ENCODE assay signal across 7 cellular contexts in genomic region chr3:193040836-193041672, GRCh38.
A peak's percentile ranks its signal among the peaks of the same experiment; 100 is the strongest.
DNase-seq lines count a peak whose midpoint lies in the region; ATAC-seq, FAIRE-seq and TF ChIP-seq lines count a peak whose summit lies in the region.

No MANE protein-coding gene starts in this region.

- no peaks in the 10 kb centered on the region for H3K27me3 Mint-ChIP-seq in WTC11 (ENCODE audit: low read depth)

- H3K9me3 Mint-ChIP-seq in WTC11, result peaks cover 7% of the 10 kb centered on the region; the same call in 1 of the 2 replicates

- no peak for TF ChIP-seq POLR2A in H54 (IDR thresholded peaks at IDR 0.05; ENCODE audit: low read depth, low read length)

- peak; percentile 93 for FAIRE-seq in H54 (lab: Jason Lieb, UNC)

- intact Hi-C loops in tibial artery (cut with DNase I; ENCODE audit: low total_unique reads), result loop anchor here (2.0 to 10.0 kb wide), 2 partner anchors 224 to 534 kb away; no protein-coding TSS in a partner anchor

- H3K4me3 ChIP-seq in tibial artery, result no peak overlapping the region

- H3K27ac ChIP-seq in tibial artery, result no peak overlapping the region

- no peaks in the 10 kb centered on the region for H3K9me3 ChIP-seq in tibial artery

- no peak overlapping the region for H3K27ac Mint-ChIP-seq in WTC11

- no peak overlapping the region for H3K4me3 Mint-ChIP-seq in WTC11

- TF ChIP-seq CTCF in WTC11 (IDR thresholded peaks at IDR 0.05) (no peak), tibial artery (IDR thresholded peaks at IDR 0.05) (peak; percentile 44 to 53)

- no peaks in the 10 kb centered on the region for H3K36me3 Mint-ChIP-seq in WTC11

- H3K4me1 ChIP-seq in tibial artery, result no peaks in the 10 kb centered on the region

- ATAC-seq in WTC11 (peak; percentile 67), GM21717 (IDR thresholded peaks at IDR 0.05; ENCODE audit: unreplicated experiment) (no peak)

- DNase-seq in ELF-1 (ENCODE audit: low read depth, low spot score) (peak; percentile 16), H54 (ENCODE audit: insufficient read length, low spot score) (no peak), NCI-H1930 (lab: John Stamatoyannopoulos, UW) (peak; percentile 2 to 54), WTC11 (ENCODE audit: low spot score) (no peak), iPS-NIHi11 (ENCODE audit: low spot score) (peak; percentile 68), tibial artery (no peak)

- H3K4me1 Mint-ChIP-seq in WTC11, result peaks cover 6% of the 10 kb centered on the region

- H3K27me3 ChIP-seq in tibial artery, result peaks cover 0 to 3% of the 10 kb centered on the region in 2 donors

- no peaks in the 10 kb centered on the region for H3K36me3 ChIP-seq in tibial artery

- POLR2A ChIA-PET in WTC11 (lab: Charles Lee), result no interaction called here

- CTCF ChIA-PET in WTC11 (lab: Charles Lee), result interaction anchor here (0.8 to 3.3 kb wide), 6 partner anchors 126 to 228 kb away, joined by 3 to 22 read pairs (median 6); no protein-coding TSS in a partner anchor

TF ChIP-seq in WTC11, 78 proteins besides CTCF, POLR2A, EP300 and RAD21:
- TF ChIP-seq PRRX2 (CRISPR knock-in tag; IDR thresholded peaks at IDR 0.05) (no peak), CDX4 (CRISPR knock-in tag; IDR thresholded peaks at IDR 0.05; ENCODE audit: borderline replicate concordance) (no peak), ZMAT4 (CRISPR knock-in tag; IDR thresholded peaks at IDR 0.05) (no peak), TP53 (CRISPR knock-in tag; IDR thresholded peaks at IDR 0.05) (no peak), JAZF1 (CRISPR knock-in tag; IDR thresholded peaks at IDR 0.05) (no peak), ZNF512 (CRISPR knock-in tag; IDR thresholded peaks at IDR 0.05; ENCODE audit: borderline replicate concordance) (no peak), MYBL2 (CRISPR knock-in tag; IDR thresholded peaks at IDR 0.05) (no peak), ATF2 (CRISPR knock-in tag; IDR thresholded peaks at IDR 0.05; ENCODE audit: borderline replicate concordance, low read depth) (no peak), NR1H2 (CRISPR knock-in tag; IDR thresholded peaks at IDR 0.05) (no peak), E2F4 (CRISPR knock-in tag; IDR thresholded peaks at IDR 0.05; ENCODE audit: borderline replicate concordance, low read depth) (no peak)

Comparison
In these comparisons a context has a peak if more than half of its experiments do, and no peak if none do; other contexts are left out.
1. DNase-seq: peak in ELF-1 (single experiment), NCI-H1930 (2 of 2) and iPS-NIHi11 (single experiment); none in H54 (single experiment), WTC11 (single experiment) and tibial artery (0 of 2).